ENCODE assay signal across 2 cellular contexts in the genomic region with DNA sequence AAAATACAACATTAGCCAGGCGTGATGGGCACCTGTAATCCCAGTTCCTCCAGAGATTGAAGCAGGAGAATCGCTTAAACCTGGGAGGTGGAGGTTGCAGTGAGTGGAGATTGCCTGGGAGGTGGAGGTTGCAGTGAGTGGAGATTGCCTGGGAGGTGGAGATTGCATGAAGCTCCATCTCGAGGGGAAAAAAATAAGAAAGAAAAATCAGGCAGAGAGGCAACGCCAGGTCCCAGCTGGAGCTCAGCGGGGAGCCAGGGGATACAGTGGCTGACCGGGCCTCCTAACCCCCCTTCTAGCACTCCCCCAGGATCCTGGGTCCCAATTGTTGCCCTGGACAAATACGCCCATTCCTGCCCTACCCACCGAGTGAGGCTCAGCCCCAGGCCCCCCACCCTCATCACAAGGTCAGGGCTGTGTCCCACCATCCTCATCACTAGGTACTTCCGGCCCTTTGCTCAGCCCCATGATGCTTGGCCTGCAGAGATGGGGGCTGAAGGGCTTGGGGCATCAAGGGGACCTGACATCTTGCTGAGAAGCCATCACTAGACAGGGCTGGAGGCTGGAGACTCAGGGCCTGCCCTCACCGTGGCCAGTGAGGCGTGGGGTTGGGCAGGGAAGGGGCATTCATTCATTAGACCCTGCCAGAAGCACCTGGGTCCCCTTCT.
TF ChIP-seq lines count a peak whose summit lies in the region.

No MANE protein-coding gene starts in this region.

TF ChIP-seq in liver, 16 proteins besides CTCF, POLR2A, EP300 and RAD21:
- TF ChIP-seq, protein P1, sequence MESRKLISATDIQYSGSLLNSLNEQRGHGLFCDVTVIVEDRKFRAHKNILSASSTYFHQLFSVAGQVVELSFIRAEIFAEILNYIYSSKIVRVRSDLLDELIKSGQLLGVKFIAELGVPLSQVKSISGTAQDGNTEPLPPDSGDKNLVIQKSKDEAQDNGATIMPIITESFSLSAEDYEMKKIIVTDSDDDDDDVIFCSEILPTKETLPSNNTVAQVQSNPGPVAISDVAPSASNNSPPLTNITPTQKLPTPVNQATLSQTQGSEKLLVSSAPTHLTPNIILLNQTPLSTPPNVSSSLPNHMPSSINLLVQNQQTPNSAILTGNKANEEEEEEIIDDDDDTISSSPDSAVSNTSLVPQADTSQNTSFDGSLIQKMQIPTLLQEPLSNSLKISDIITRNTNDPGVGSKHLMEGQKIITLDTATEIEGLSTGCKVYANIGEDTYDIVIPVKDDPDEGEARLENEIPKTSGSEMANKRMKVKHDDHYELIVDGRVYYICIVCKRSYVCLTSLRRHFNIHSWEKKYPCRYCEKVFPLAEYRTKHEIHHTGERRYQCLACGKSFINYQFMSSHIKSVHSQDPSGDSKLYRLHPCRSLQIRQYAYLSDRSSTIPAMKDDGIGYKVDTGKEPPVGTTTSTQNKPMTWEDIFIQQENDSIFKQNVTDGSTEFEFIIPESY (IDR thresholded peaks at IDR 0.05): no peak
- TF ChIP-seq HNF4G (IDR thresholded peaks at IDR 0.05) (no peak), GABPA (IDR thresholded peaks at IDR 0.05 in 1 of 2, conservative IDR thresholded peaks at IDR 0.05 in 1 of 2) (no peak), SP1 (IDR thresholded peaks at IDR 0.05) (no peak), YY1 (IDR thresholded peaks at IDR 0.05) (no peak), FOXA1 (IDR thresholded peaks at IDR 0.05) (no peak), FOXA2 (IDR thresholded peaks at IDR 0.05) (no peak), RXRA (IDR thresholded peaks at IDR 0.05) (no peak), JUND (IDR thresholded peaks at IDR 0.05) (no peak), HNF4A (conservative IDR thresholded peaks at IDR 0.05) (no peak), TAF1 (conservative IDR thresholded peaks at IDR 0.05) (no peak), ATF3 (IDR thresholded peaks at IDR 0.05) (no peak)
- TF ChIP-seq, protein P2, sequence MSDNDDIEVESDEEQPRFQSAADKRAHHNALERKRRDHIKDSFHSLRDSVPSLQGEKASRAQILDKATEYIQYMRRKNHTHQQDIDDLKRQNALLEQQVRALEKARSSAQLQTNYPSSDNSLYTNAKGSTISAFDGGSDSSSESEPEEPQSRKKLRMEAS (IDR thresholded peaks at IDR 0.05): no peak

TF ChIP-seq in HEK293T, 16 proteins besides CTCF, POLR2A, EP300 and RAD21 (continued from another document):
- TF ChIP-seq HDGF (IDR thresholded peaks at IDR 0.05; ENCODE audit: borderline replicate concordance) (no peak), FOXA1 (IDR thresholded peaks at IDR 0.05) (no peak), ARNT (IDR thresholded peaks at IDR 0.05) (no peak), TARDBP (IDR thresholded peaks at IDR 0.05) (no peak), NFRKB (IDR thresholded peaks at IDR 0.05) (no peak), FOXK2 (IDR thresholded peaks at IDR 0.05) (no peak), FOXM1 (IDR thresholded peaks at IDR 0.05; ENCODE audit: borderline replicate concordance) (no peak), CTBP1 (IDR thresholded peaks at IDR 0.05; ENCODE audit: borderline replicate concordance) (no peak), SP1 (IDR thresholded peaks at IDR 0.05) (no peak), BHLHE40 (IDR thresholded peaks at IDR 0.05; ENCODE audit: borderline replicate concordance) (no peak), LEF1 (IDR thresholded peaks at IDR 0.05; ENCODE audit: borderline replicate concordance) (no peak)
- TF ChIP-seq, protein P3, sequence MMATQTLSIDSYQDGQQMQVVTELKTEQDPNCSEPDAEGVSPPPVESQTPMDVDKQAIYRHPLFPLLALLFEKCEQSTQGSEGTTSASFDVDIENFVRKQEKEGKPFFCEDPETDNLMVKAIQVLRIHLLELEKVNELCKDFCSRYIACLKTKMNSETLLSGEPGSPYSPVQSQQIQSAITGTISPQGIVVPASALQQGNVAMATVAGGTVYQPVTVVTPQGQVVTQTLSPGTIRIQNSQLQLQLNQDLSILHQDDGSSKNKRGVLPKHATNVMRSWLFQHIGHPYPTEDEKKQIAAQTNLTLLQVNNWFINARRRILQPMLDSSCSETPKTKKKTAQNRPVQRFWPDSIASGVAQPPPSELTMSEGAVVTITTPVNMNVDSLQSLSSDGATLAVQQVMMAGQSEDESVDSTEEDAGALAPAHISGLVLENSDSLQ (IDR thresholded peaks at IDR 0.05): no peak
